Comparison of ENCODE assay signal across 9 cellular contexts in genomic region chr15:44501768-44502366, GRCh38. TPM values are rescaled to one million over a fixed set of nuclear protein-coding genes. Genes with fewer than 3 reads are reported as not detected.
DNase-seq lines count a peak whose midpoint lies in the region; ATAC-seq, FAIRE-seq and TF ChIP-seq lines count a peak whose summit lies in the region.
"Had no signal": no experiment of that assay in that cellular context is flagged by ENCODE, and none has a peak within 500 bp of the region (broad histone marks: within the 10 kb centered on the region; RNA-seq: fewer than 3 reads in every experiment).

No MANE protein-coding gene starts in this region.

- no peak overlapping the region for H2BK12ac ChIP-seq in H1 (ENCODE audit: low read depth, low read length)

- no peaks in the 10 kb centered on the region for H3K27me3 Mint-ChIP-seq in naive thymus-derived CD8-positive, alpha-beta T cell
- H3K27me3 Mint-ChIP-seq: IgD-negative memory B cell had no signal

- H3K4me1 Mint-ChIP-seq in naive thymus-derived CD8-positive, alpha-beta T cell: peaks cover 1 to 7% (median 5%) of the 10 kb centered on the region in 4 donors

- POLR2A ChIA-PET in H1 (lab: Charles Lee; ENCODE audit: partially characterized antibody): interaction anchor here (0.8 to 1.6 kb wide), 3 partner anchors 36 to 213 kb away, joined by 3 to 10 read pairs (median 3); partner anchors contain the start of genes CTDSPL2 and GOLM2
- POLR2A ChIA-PET in naive thymus-derived CD8-positive, alpha-beta T cell (lab: Charles Lee): interaction anchor here (0.9 kb wide), 1 partner anchor 19 kb away, joined by 4 read pairs; no protein-coding TSS in a partner anchor

- no peaks in the 10 kb centered on the region for H3K79me1 ChIP-seq in H1 (ENCODE audit: low read depth, low read length)

- H2BK20ac ChIP-seq in H1 (ENCODE audit: low read length): no peak overlapping the region

- H3K9me3 ChIP-seq in H1 (ENCODE audit: insufficient read depth in 2 of 2, low read depth in 1 of 2, low read length in 1 of 2): no peaks in the 10 kb centered on the region

- CTCF ChIA-PET in H1 (lab: Charles Lee; ENCODE audit: partially characterized antibody): interaction anchor here (0.6 to 1.8 kb wide), 29 partner anchors 8 to 591 kb away, joined by 3 to 14 read pairs (median 4); no protein-coding TSS in a partner anchor

- H2BK15ac ChIP-seq in H1 (ENCODE audit: low read length): no peak overlapping the region

- FAIRE-seq in H1 (lab: Jason Lieb, UNC): peak; percentile 7

- H2BK5ac ChIP-seq in H1 (ENCODE audit: low read depth, low read length): no peak overlapping the region

- peak; percentile 59 to 62 for TF ChIP-seq RAD21 in H1 (IDR thresholded peaks at IDR 0.05 in 1 of 2, conservative IDR thresholded peaks at IDR 0.05 in 1 of 2; ENCODE audit: low read depth in 2 of 2, low read length in 2 of 2)

- H2AFZ ChIP-seq in H1 (ENCODE audit: low read length): no peak overlapping the region

- peaks cover 0 to 4% of the 10 kb centered on the region in 2 experiments; a peak in 2 of 4 replicates for H3K79me2 ChIP-seq in H1 (ENCODE audit: control insufficient read depth in 1 of 2, insufficient read depth in 2 of 2, low read length in 2 of 2)

- peaks cover 0 to 2% of the 10 kb centered on the region in 2 experiments for H4K20me1 ChIP-seq in H1 (replicated peaks in 1 of 2; ENCODE audit: control insufficient read depth in 1 of 2, insufficient read depth in 2 of 2, low read length in 2 of 2)

- H3K23ac ChIP-seq in H1 (ENCODE audit: insufficient read length): no peak overlapping the region

- H3K4me2 ChIP-seq in H1 (ENCODE audit: insufficient read depth in 1 of 2, low read depth in 2 of 2, low read length in 2 of 2): no peak overlapping the region

- H3K27ac ChIP-seq in C4-2B (no peak overlapping the region), H1 (ENCODE audit: low read depth, low read length) (no peak overlapping the region)

- H3K27me3 ChIP-seq in H1 (replicated peaks in 1 of 4; ENCODE audit: control insufficient read depth in 3 of 4, extremely low read depth in 1 of 4, insufficient read depth in 3 of 4, low read length in 3 of 4): no peaks in the 10 kb centered on the region

- H4K8ac ChIP-seq in H1 (ENCODE audit: extremely low read depth, insufficient read depth, low read length): no peak overlapping the region

- TF ChIP-seq EP300 in H1 (IDR thresholded peaks at IDR 0.05; ENCODE audit: borderline replicate concordance in 1 of 2, low read depth in 2 of 2, low read length in 2 of 2): no peak

- peak overlapping the region in 4 of 10 donors; percentile 12 to 69 (median 22) for H3K27ac Mint-ChIP-seq in naive thymus-derived CD8-positive, alpha-beta T cell

- ATAC-seq in naive thymus-derived CD8-positive, alpha-beta T cell: peak; percentile 50 to 65
- ATAC-seq in GM19452 (IDR thresholded peaks at IDR 0.05; ENCODE audit: unreplicated experiment) (no peak), HG03460 (IDR thresholded peaks at IDR 0.05; ENCODE audit: unreplicated experiment) (no peak), GM18907 (IDR thresholded peaks at IDR 0.05; ENCODE audit: unreplicated experiment) (no peak)

- peak; percentile 36 for DNase-seq in GM20000 (ENCODE audit: low spot score)
- DNase-seq in RPMI7951 (ENCODE audit: low read depth): peak; percentile 51
- no peak for DNase-seq in H1 (ENCODE audit: low read depth in 1 of 2, low spot score in 2 of 2)
- peak in 3 of 10 donors; percentile 28 to 31 (median 31) for DNase-seq in naive thymus-derived CD8-positive, alpha-beta T cell

- H3K18ac ChIP-seq in H1 (ENCODE audit: extremely low read depth, low read length): no peak overlapping the region

- H3K4me1 ChIP-seq in H1 (replicated peaks in 1 of 4; ENCODE audit: control insufficient read depth in 3 of 4, insufficient read depth in 4 of 4, low read length in 3 of 4): no peaks in the 10 kb centered on the region

- H3K14ac ChIP-seq in H1 (ENCODE audit: insufficient read length): no peak overlapping the region

- H3K9ac ChIP-seq in H1 (replicated peaks in 1 of 4; ENCODE audit: extremely low read depth in 1 of 4, low read depth in 3 of 4, low read length in 3 of 4): no peak overlapping the region

- no peak overlapping the region for H4K5ac ChIP-seq in H1 (ENCODE audit: insufficient read length, low read depth, low read length)

- no peak overlapping the region for H2BK120ac ChIP-seq in H1 (replicated peaks; ENCODE audit: low read depth, low read length)

- TF ChIP-seq POLR2A in H1 (IDR thresholded peaks at IDR 0.05; ENCODE audit: control extremely low read depth in 1 of 2, low read depth in 2 of 2, low read length in 2 of 2): no peak

- H3K4me3 ChIP-seq in H1 (ENCODE audit: extremely low read depth in 1 of 4, insufficient read depth in 2 of 4, low read depth in 3 of 4, low read length in 4 of 4): no peak overlapping the region

- H3K56ac ChIP-seq in H1 (replicated peaks; ENCODE audit: insufficient read length, low read depth, low read length): no peak overlapping the region

- no peak overlapping the region for H2AK5ac ChIP-seq in H1 (ENCODE audit: low read depth, low read length)

- no peaks in the 10 kb centered on the region for H3K23me2 ChIP-seq in H1 (ENCODE audit: low read depth, low read length)

- H3K36me3 Mint-ChIP-seq in naive thymus-derived CD8-positive, alpha-beta T cell: peaks cover 0 to 72% (median 5%) of the 10 kb centered on the region in 3 donors

- H3K36me3 ChIP-seq in H1 (ENCODE audit: control insufficient read depth in 2 of 4, insufficient read depth in 4 of 4, low read length in 3 of 4): peaks cover 10 to 55% (median 24%) of the 10 kb centered on the region in 4 experiments; a peak in 7 of 8 replicates

- H3K4ac ChIP-seq in H1 (replicated peaks; ENCODE audit: insufficient read length, low read depth, low read length): no peak overlapping the region

- 74% methylated on average over 3 of the region's 3 CpGs; no CpG with 5 or more reads in 1 of the 2 experiments for WGBS in H1 (ENCODE audit: extremely low coverage in 1 of 2, insufficient coverage in 1 of 2, insufficient read length in 1 of 2, insufficient replicate concordance in 2 of 2, low coverage in 1 of 2, low lambda C conversion rate in 2 of 2, missing lambda C conversion rate in 1 of 2), 2 experiments

- no peaks in the 10 kb centered on the region for H3K9me3 Mint-ChIP-seq in naive thymus-derived CD8-positive, alpha-beta T cell
- H3K9me3 Mint-ChIP-seq: IgD-negative memory B cell had no signal

- H4K91ac ChIP-seq in H1 (replicated peaks; ENCODE audit: insufficient read length, low read length): no peak overlapping the region

- TF ChIP-seq CTCF in C4-2B (conservative IDR thresholded peaks at IDR 0.05): peak; percentile 80
- peak; percentile 23 for TF ChIP-seq CTCF in GM20000 (IDR thresholded peaks at IDR 0.05; ENCODE audit: extremely low read depth, missing control alignments)
- peak in 2 of 3 experiments; percentile 34 to 48; a peak in 2 of 4 replicates for TF ChIP-seq CTCF in H1 (IDR thresholded peaks at IDR 0.05; ENCODE audit: control extremely low read depth in 1 of 3, insufficient read depth in 1 of 3, low read depth in 1 of 3, low read length in 3 of 3)

- no peak overlapping the region for H3K4me3 Mint-ChIP-seq in naive thymus-derived CD8-positive, alpha-beta T cell
- H3K4me3 Mint-ChIP-seq: IgD-negative memory B cell had no signal

TF ChIP-seq in H1, 55 proteins besides CTCF, POLR2A, EP300 and RAD21:
- no peak for TF ChIP-seq GABPA (IDR thresholded peaks at IDR 0.05; ENCODE audit: borderline replicate concordance, insufficient read depth, low read length)
- TF ChIP-seq BCL11A (IDR thresholded peaks at IDR 0.05; ENCODE audit: low read depth in 2 of 2, low read length in 2 of 2): no peak
- no peak for TF ChIP-seq HDAC2 (IDR thresholded peaks at IDR 0.05; ENCODE audit: borderline replicate concordance in 1 of 2, low read depth in 2 of 2, low read length in 2 of 2)
- TF ChIP-seq SIRT6 (IDR thresholded peaks at IDR 0.05; ENCODE audit: low read length): no peak
- no peak for TF ChIP-seq CBX8 (IDR thresholded peaks at IDR 0.05; ENCODE audit: borderline replicate concordance, low read depth, low read length)

RNA-seq across cellular contexts. Expression of gene EIF3J, which starts 35.1 kb away (rescaled TPM):
- total RNA-seq in RPMI7951 (2014; rRNA removed; shearing (Covaris generic)): 32.7 and 44.9 TPM in 2 replicates
- total RNA-seq in H1 (2021; fragmentation: NEBNext Ultra II Directional; extraction: Animal tissue kit (Norgen Biotek cat#: 25700)): 109 and 119 TPM in 2 replicates
- 15.6 and 26.8 TPM in 2 replicates for polyA plus RNA-seq in H1 (2011; rRNA removed)
- polyA plus RNA-seq in H1 (2011; cell fraction: cytosol; rRNA removed): 30.5 TPM
- 8.0 TPM for polyA plus RNA-seq in H1 (2011; cell fraction: nucleus; rRNA removed)
- 44.1 to 74.9 TPM (median 45.4 TPM) in 4 replicates for polyA plus RNA-seq in H1 (2012, experiment 1 of 2)
- 12.0 TPM for polyA plus RNA-seq in H1 (2012, experiment 2 of 2)
- polyA plus RNA-seq in H1 (2013, experiment 1 of 2): 49.8 TPM
- polyA plus RNA-seq in H1 (2013, experiment 2 of 2): 48.1 TPM
- 38.8 and 48.6 TPM in 2 replicates for polyA minus RNA-seq in H1 (2011; rRNA and poly(A)+ RNA removed)
- 21.1 TPM for polyA minus RNA-seq in H1 (2011; cell fraction: cytosol; rRNA and poly(A)+ RNA removed)
- 46.2 TPM for polyA minus RNA-seq in H1 (2011; cell fraction: nucleus; rRNA and poly(A)+ RNA removed)
- 10 to 100 TPM; 70.9 to 77.4 TPM for total RNA-seq in naive thymus-derived CD8-positive, alpha-beta T cell
- polyA plus RNA-seq in naive thymus-derived CD8-positive, alpha-beta T cell: 10 to 100 TPM; 15.3 to 18.4 (median 16.2) TPM

Comparison
In these comparisons a context has a peak if more than half of its experiments do, and no peak if none do; other contexts are left out.
1. CTCF ChIP-seq: peak in every context shown above with its lines; median percentile 80 in C4-2B; 41 in H1; 23 in GM20000.
2. DNase-seq: peak in GM20000 (single experiment) and RPMI7951 (single experiment); none in H1 (0 of 2).
3. ATAC-seq: peak in naive thymus-derived CD8-positive, alpha-beta T cell (2 of 2); none in GM19452 (single experiment), HG03460 (single experiment) and GM18907 (single experiment).